In the genomic region with DNA sequence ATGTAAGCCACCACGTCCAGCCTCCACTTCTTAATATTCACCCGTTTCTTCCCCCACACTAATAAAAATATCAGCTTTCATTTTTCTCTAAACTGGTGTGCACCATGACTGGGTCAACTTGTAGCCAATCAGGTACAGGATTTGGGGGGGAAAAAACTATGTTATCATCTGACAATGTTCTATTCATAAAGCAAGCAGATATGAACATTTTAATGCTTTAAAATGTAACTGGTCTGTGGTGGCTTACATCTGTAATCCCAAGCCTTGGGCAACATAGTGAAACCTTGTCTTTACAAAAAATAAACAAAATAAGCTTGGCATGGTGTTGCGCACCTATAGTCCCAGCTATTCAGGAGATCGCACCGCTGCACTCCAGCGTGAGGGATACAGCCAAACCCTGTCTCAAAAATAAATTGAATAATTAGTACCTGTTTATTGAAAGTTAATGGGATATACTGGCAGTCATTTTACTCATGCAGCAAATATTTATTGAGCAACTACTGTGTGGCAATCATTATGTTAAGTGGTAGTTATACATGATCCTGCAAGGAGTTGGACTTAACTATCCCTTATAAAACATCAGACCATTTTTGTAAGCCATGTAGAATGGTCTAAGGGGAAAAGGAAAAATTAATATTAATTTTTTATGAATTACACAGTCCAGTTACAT, we compare ENCODE assay signal across 21 cellular contexts. TPM values are rescaled to one million over a fixed set of nuclear protein-coding genes. Genes with fewer than 3 reads are reported as not detected.
DNase-seq lines count a peak whose midpoint lies in the region; TF ChIP-seq lines count a peak whose summit lies in the region.
"Had no signal": no experiment of that assay in that cellular context is flagged by ENCODE, and none has a peak within 500 bp of the region (broad histone marks: within the 10 kb centered on the region; RNA-seq: fewer than 3 reads in every experiment).

No MANE protein-coding gene starts in this region.

- H3F3A ChIP-seq in GM23248 (ENCODE audit: insufficient read depth) (peaks cover 5% of the 10 kb centered on the region; the same call in 1 of the 2 replicates), OCI-LY1 (ENCODE audit: insufficient read depth, low read length) (0 out of 2 replicates have a peak, but pooled peaks cover 7% of the 10 kb centered on the region)

- peak; percentile 46 for DNase-seq in GM23248
- DNase-seq in fibroblast of gingiva (ENCODE audit: low read depth), result peak; percentile 57
- DNase-seq in renal cortical epithelial cell (ENCODE audit: low read depth), result peak; percentile 82
- no peak for DNase-seq in GM13977 (ENCODE audit: low spot score)
- DNase-seq in prostate gland (ENCODE audit: low spot score), result no peak
- DNase-seq in NCI-H446 (lab: John Stamatoyannopoulos, UW), result no peak
- DNase-seq: activated CD4-positive, alpha-beta memory T cell treated with anti-CD3 and anti-CD28 coated beads, Interleukin-2, amount 10 ng/mL, durations not matched to agents 7 days and 5 days; activated CD4-positive, CD25-positive, alpha-beta regulatory T cell; activated CD8-positive, alpha-beta memory T cell treated with anti-CD3 and anti-CD28 coated beads, Interleukin-2, amount 50 U/mL, for 48 hours; activated naive CD4-positive, alpha-beta T cell treated with anti-CD3 and anti-CD28 coated beads, Interleukin-2, amount 50 U/mL, for 16 hours; endodermal cell; kidney; MG63; natural killer cell; NCI-H1417 treated with DMSO at 0.1 percent for 48 hours; NCI-H446 treated with DMSO at 0.1 percent for 48 hours; NCI-H82; stimulated activated CD4-positive, alpha-beta T cell treated with anti-CD3 and anti-CD28 coated beads, Interleukin-2, amount 100 ng/mL, for 48 hours; transverse colon had no signal

- H2AFZ ChIP-seq in GM23248, result no peak overlapping the region
- H2AFZ ChIP-seq in OCI-LY1 (ENCODE audit: low read length), result no peak overlapping the region

- no peak for TF ChIP-seq POLR2A in prostate gland (IDR thresholded peaks at IDR 0.05)

- H3K27me3 ChIP-seq in GM23248 (replicated peaks; ENCODE audit: insufficient read depth) (no peaks in the 10 kb centered on the region), OCI-LY1 (ENCODE audit: insufficient read depth, low read length) (no peaks in the 10 kb centered on the region), prostate gland (replicated peaks; ENCODE audit: insufficient read depth) (no peaks in the 10 kb centered on the region)
- H3K27me3 ChIP-seq: cardiac muscle cell, transverse colon had no signal

- in situ Hi-C loops in GM23248 (cut with MboI), result no loop called here
- in situ Hi-C loops in GM13977 (cut with MboI; ENCODE audit: low pct_unique_long_range_greater_than_20kb, low sequenced_read_pairs, unreplicated experiment), result no loop called here

- peaks cover 21% of the 10 kb centered on the region for H3K4me1 ChIP-seq in GM23248 (ENCODE audit: insufficient read depth)
- peaks cover 51% of the 10 kb centered on the region for H3K4me1 ChIP-seq in OCI-LY1 (ENCODE audit: insufficient read depth, low read length, severe bottlenecking)
- H3K4me1 ChIP-seq in prostate gland (replicated peaks), result no peaks in the 10 kb centered on the region

- H3K4me2 ChIP-seq in GM23248 (ENCODE audit: unreplicated experiment) (no peak overlapping the region), OCI-LY1 (ENCODE audit: low read length) (no peak overlapping the region)

- H3K9ac ChIP-seq in GM23248, result no peak overlapping the region
- H3K9ac ChIP-seq in OCI-LY1 (ENCODE audit: low read length), result no peak overlapping the region

- intact Hi-C loops in prostate gland (cut with DNase I), result no loop called here

- H3K4me3 ChIP-seq in GM23248 (no peak overlapping the region), OCI-LY1 (ENCODE audit: low read depth, low read length, poor library complexity, severe bottlenecking) (no peak overlapping the region), prostate gland (no peak overlapping the region)
- H3K4me3 ChIP-seq: cardiac muscle cell, MG63, transverse colon had no signal

- no peaks in the 10 kb centered on the region for H4K20me1 ChIP-seq in GM23248 (ENCODE audit: insufficient read depth)
- no peaks in the 10 kb centered on the region for H4K20me1 ChIP-seq in OCI-LY1 (ENCODE audit: insufficient read depth, low read length)

- 94 to 97% methylated on average over 6 of the region's 6 CpGs for WGBS in GM23248 (ENCODE audit: low coverage in 1 of 2, low lambda C conversion rate in 2 of 2, missing lambda C conversion rate in 2 of 2), 2 experiments
- WGBS in prostate gland, result 93% methylated on average over 6 of the region's 6 CpGs

- H3K27ac ChIP-seq in GM23248 (no peak overlapping the region), OCI-LY1 (ENCODE audit: low read depth, low read length, poor library complexity, severe bottlenecking) (peak overlapping the region; percentile 61), prostate gland (no peak overlapping the region)
- H3K27ac ChIP-seq: cardiac muscle cell, transverse colon had no signal

- H3K9me2 ChIP-seq in GM23248 (ENCODE audit: insufficient read depth), result no peaks in the 10 kb centered on the region
- H3K9me2 ChIP-seq in OCI-LY1 (ENCODE audit: low read depth, low read length), result no peaks in the 10 kb centered on the region

- H3K9me3 ChIP-seq in GM23248 (ENCODE audit: low read depth) (no peaks in the 10 kb centered on the region), OCI-LY1 (ENCODE audit: low read length) (no peaks in the 10 kb centered on the region), prostate gland (no peaks in the 10 kb centered on the region)
- H3K9me3 ChIP-seq: MG63, transverse colon had no signal

- H3K36me3 ChIP-seq in GM23248 (ENCODE audit: low read depth) (no peaks in the 10 kb centered on the region), OCI-LY1 (ENCODE audit: insufficient read depth, low read length) (no peaks in the 10 kb centered on the region), prostate gland (no peaks in the 10 kb centered on the region)
- H3K36me3 ChIP-seq: cardiac muscle cell, MG63, transverse colon had no signal

- H3K79me2 ChIP-seq in GM23248 (ENCODE audit: insufficient read depth) (no peaks in the 10 kb centered on the region), OCI-LY1 (ENCODE audit: insufficient read depth, low read length) (no peaks in the 10 kb centered on the region)

- TF ChIP-seq CTCF in OCI-LY1 (IDR thresholded peaks at IDR 0.05; ENCODE audit: low read length) (no peak), GM13977 (IDR thresholded peaks at IDR 0.05; ENCODE audit: extremely low read depth, insufficient read depth, missing control alignments) (no peak), prostate gland (IDR thresholded peaks at IDR 0.05) (no peak)

RNA-seq across cellular contexts. Expression of a gene that starts 15.3 kb away (rescaled TPM):
- total RNA-seq in GM23248 (2014; rRNA removed; shearing (Covaris generic)), result 9.1 and 9.2 TPM in 2 replicates
- 3.6 and 5.0 TPM in 2 replicates for polyA plus RNA-seq in GM23248 (2016; fragmentation: Nextera tagmentation; extraction: Ambion mirVana)
- 33.3 and 51.6 TPM in 2 replicates for total RNA-seq in renal cortical epithelial cell
- 10 to 100 TPM; 30.0 to 44.4 TPM for total RNA-seq in prostate gland

Comparison
In these comparisons a context has a peak if more than half of its experiments do, and no peak if none do; other contexts are left out.
1. DNase-seq: peak in GM23248 (single experiment), fibroblast of gingiva (single experiment) and renal cortical epithelial cell (single experiment); none in GM13977 (single experiment), prostate gland (single experiment) and NCI-H446 (0 of 2).